In genomic region chr14:103370087-103370486, GRCh38 we compare ENCODE assay signal across 30 cellular contexts.
"Had no signal": no experiment of that assay in that cellular context is flagged by ENCODE, and none has a peak within 500 bp of the region (broad histone marks: within the 10 kb centered on the region; RNA-seq: fewer than 3 reads in every experiment).

No MANE protein-coding gene starts in this region.

- H3K36me3 Mint-ChIP-seq: natural killer cell; neural progenitor cell; stimulated activated memory B cell treated with anti-CD40 and anti-IgM and Interleukin-4, amounts not matched to agents 10 μg/mL and 1 μg/mL and 100 μg/mL, for 72 hours; type B pancreatic cell had no signal

- H3K36me3 ChIP-seq: neural progenitor cell, ovary, right lobe of liver, spleen, suprapubic skin, tibial artery, transverse colon, upper lobe of right lung, uterus had no signal

- H2AFZ ChIP-seq: neural progenitor cell, parathyroid adenoma had no signal

- H3K4me2 ChIP-seq: neural progenitor cell, smooth muscle cell had no signal

- H3K9me3 ChIP-seq: ovary, psoas muscle, right lobe of liver, spleen, suprapubic skin, testis, tibial artery, transverse colon, upper lobe of right lung, uterus had no signal

- H3K79me2 ChIP-seq: parathyroid adenoma had no signal

- ATAC-seq: natural killer cell; psoas muscle; right cardiac atrium; right lobe of liver; stimulated activated memory B cell treated with anti-CD40 and anti-IgM and Interleukin-4, amounts not matched to agents 10 μg/mL and 1 μg/mL and 100 μg/mL, for 72 hours; stimulated activated naive CD8-positive, alpha-beta T cell treated with anti-CD3 and anti-CD28 coated beads, Interleukin-15, amount 100 ng/mL, for 72 hours; stimulated activated naive CD8-positive, alpha-beta T cell treated with anti-CD3 and anti-CD28 coated beads, Interleukin-15, Interleukin-2, amounts not matched to agents 100 U/mL and 50 U/mL, for 24 hours; upper lobe of right lung had no signal

- H3K27me3 ChIP-seq: neural progenitor cell, ovary, right lobe of liver, spleen, suprapubic skin, testis, transverse colon, upper lobe of right lung, uterus had no signal

- H3K27ac Mint-ChIP-seq: natural killer cell; nephron; neural progenitor cell; progenitor cell of endocrine pancreas; stimulated activated memory B cell treated with anti-CD40 and anti-IgM and Interleukin-4, amounts not matched to agents 10 μg/mL and 1 μg/mL and 100 μg/mL, for 72 hours; stimulated activated naive CD8-positive, alpha-beta T cell treated with anti-CD3 and anti-CD28 coated beads, Interleukin-15, amount 100 ng/mL, for 72 hours; type B pancreatic cell had no signal

- H3K4me1 ChIP-seq: neural progenitor cell, psoas muscle, right lobe of liver, spleen, suprapubic skin, testis, tibial artery, transverse colon, upper lobe of right lung, uterus had no signal

- H3K4me1 Mint-ChIP-seq: natural killer cell; nephron; stimulated activated naive CD8-positive, alpha-beta T cell treated with anti-CD3 and anti-CD28 coated beads, Interleukin-15, amount 100 ng/mL, for 72 hours had no signal

- DNase-seq: natural killer cell; occipital lobe; ovary; psoas muscle; right cardiac atrium; spleen; stimulated activated CD4-positive, alpha-beta T cell treated with anti-CD3 and anti-CD28 coated beads, Interleukin-12 subunit alpha, Interleukin-12 subunit beta, amount 100 ng/mL, for 4 hours; stimulated activated CD4-positive, alpha-beta T cell treated with anti-CD3 and anti-CD28 coated beads, Interleukin-1b, Interleukin-23, amount 100 ng/mL, for 48 hours; stimulated activated CD4-positive, alpha-beta T cell treated with anti-CD3 and anti-CD28 coated beads, Interleukin-4, amount 100 ng/mL, for 1 hour; stimulated activated CD4-positive, alpha-beta T cell treated with anti-CD3 and anti-CD28 coated beads, Interleukin-4, amount 100 ng/mL, for 4 hours; stimulated activated CD8-positive, alpha-beta memory T cell treated with anti-CD3 and anti-CD28 coated beads, Interleukin-4, amount 100 ng/mL, for 48 hours; stimulated activated naive CD4-positive, alpha-beta T cell; stimulated activated naive CD8-positive, alpha-beta T cell treated with anti-CD3 and anti-CD28 coated beads, Interleukin-15, amount 100 ng/mL, for 72 hours; stimulated activated naive CD8-positive, alpha-beta T cell treated with anti-CD3 and anti-CD28 coated beads, Interleukin-15, Interleukin-2, amounts not matched to agents 100 U/mL and 50 U/mL, for 24 hours; substantia nigra; testis; transverse colon; upper lobe of right lung; uterus had no signal

- H3K9ac ChIP-seq: neural progenitor cell, parathyroid adenoma had no signal

- H3K27ac ChIP-seq: neural progenitor cell, ovary, parathyroid adenoma, psoas muscle, right lobe of liver, skin epidermis, spleen, suprapubic skin, testis, tibial artery, transverse colon, upper lobe of right lung, uterus had no signal

- H3K4me3 ChIP-seq: neural progenitor cell, ovary, psoas muscle, right lobe of liver, skin epidermis, smooth muscle cell, spleen, suprapubic skin, testis, tibial artery, transverse colon, upper lobe of right lung, uterus had no signal

- H3K4me3 Mint-ChIP-seq: natural killer cell; nephron; neural progenitor cell; stimulated activated memory B cell treated with anti-CD40 and anti-IgM and Interleukin-4, amounts not matched to agents 10 μg/mL and 1 μg/mL and 100 μg/mL, for 72 hours; stimulated activated naive CD8-positive, alpha-beta T cell treated with anti-CD3 and anti-CD28 coated beads, Interleukin-15, amount 100 ng/mL, for 72 hours; type B pancreatic cell had no signal

- H3K9me3 Mint-ChIP-seq: natural killer cell; nephron; neural progenitor cell; stimulated activated memory B cell treated with anti-CD40 and anti-IgM and Interleukin-4, amounts not matched to agents 10 μg/mL and 1 μg/mL and 100 μg/mL, for 72 hours; stimulated activated naive CD8-positive, alpha-beta T cell treated with anti-CD3 and anti-CD28 coated beads, Interleukin-15, amount 100 ng/mL, for 72 hours; type B pancreatic cell had no signal

- H3K27me3 Mint-ChIP-seq: stimulated activated naive CD8-positive, alpha-beta T cell treated with anti-CD3 and anti-CD28 coated beads, Interleukin-15, amount 100 ng/mL, for 72 hours had no signal
